ENCODE assay signal across 1 cellular context in the genomic region with DNA sequence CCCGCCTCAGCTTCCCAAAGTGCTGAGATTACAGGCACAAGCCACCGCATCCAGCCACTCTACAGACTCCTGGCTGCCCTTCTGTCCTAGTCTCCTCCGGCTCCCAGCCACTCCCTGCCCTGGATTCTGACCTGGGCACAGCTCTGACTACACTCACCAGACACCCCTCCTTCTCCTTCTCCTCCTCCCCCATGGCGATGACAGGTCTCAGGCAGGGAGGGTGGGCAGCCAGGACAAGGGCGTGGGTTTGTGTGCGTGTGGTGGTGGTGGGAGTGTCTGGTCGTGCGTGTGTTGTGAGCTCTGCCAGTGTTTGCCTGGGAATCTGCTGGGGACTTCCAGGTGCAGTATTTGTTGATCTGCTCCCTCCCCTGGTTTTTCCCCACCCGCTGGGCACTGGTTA.
A peak's percentile ranks its signal among the peaks of the same experiment; 100 is the strongest.
TF ChIP-seq lines count a peak whose summit lies in the region.

No MANE protein-coding gene starts in this region.

TF ChIP-seq in K562, 482 proteins besides CTCF, POLR2A, EP300 and RAD21:
- TF ChIP-seq ELF1 (tag; IDR thresholded peaks at IDR 0.05) (no peak), SLC30A9 (CRISPR knock-in tag; IDR thresholded peaks at IDR 0.05) (no peak)
- TF ChIP-seq, protein P1, sequence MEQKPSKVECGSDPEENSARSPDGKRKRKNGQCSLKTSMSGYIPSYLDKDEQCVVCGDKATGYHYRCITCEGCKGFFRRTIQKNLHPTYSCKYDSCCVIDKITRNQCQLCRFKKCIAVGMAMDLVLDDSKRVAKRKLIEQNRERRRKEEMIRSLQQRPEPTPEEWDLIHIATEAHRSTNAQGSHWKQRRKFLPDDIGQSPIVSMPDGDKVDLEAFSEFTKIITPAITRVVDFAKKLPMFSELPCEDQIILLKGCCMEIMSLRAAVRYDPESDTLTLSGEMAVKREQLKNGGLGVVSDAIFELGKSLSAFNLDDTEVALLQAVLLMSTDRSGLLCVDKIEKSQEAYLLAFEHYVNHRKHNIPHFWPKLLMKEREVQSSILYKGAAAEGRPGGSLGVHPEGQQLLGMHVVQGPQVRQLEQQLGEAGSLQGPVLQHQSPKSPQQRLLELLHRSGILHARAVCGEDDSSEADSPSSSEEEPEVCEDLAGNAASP (IDR thresholded peaks at IDR 0.05): no peak
- TF ChIP-seq, protein P2, sequence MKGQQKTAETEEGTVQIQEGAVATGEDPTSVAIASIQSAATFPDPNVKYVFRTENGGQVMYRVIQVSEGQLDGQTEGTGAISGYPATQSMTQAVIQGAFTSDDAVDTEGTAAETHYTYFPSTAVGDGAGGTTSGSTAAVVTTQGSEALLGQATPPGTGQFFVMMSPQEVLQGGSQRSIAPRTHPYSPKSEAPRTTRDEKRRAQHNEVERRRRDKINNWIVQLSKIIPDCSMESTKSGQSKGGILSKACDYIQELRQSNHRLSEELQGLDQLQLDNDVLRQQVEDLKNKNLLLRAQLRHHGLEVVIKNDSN (CRISPR knock-in tag; IDR thresholded peaks at IDR 0.05): 0 out of 2 replicates have a peak, but pooled peaks have one; percentile 8
